8 cellular contexts compared by ENCODE assay signal in genomic region chr12:56189336-56189917, GRCh38. TPM values are rescaled to one million over a fixed set of nuclear protein-coding genes. Genes with fewer than 3 reads are reported as not detected.
DNase-seq lines count a peak whose midpoint lies in the region; ATAC-seq lines count a peak whose summit lies in the region.

Gene SMARCC2 (minus strand): TSS chr12:56189483. CDS start chr12:56189461, 22 bp downstream.

- DNase-seq in A172 (ENCODE audit: low spot score) (peak; percentile 82), NCI-H2227 treated with DMSO at 0.1 percent for 48 hours (lab: John Stamatoyannopoulos, UW) (peak; percentile 70), islet precursor cell (peak; percentile 98)
- peak; percentile 76 for DNase-seq in activated CD4-positive, CD25-positive, alpha-beta regulatory T cell treated with anti-CD3 and anti-CD28 coated beads, Interleukin-2, amount 50 U/mL, for 16 hours (ENCODE audit: low read depth, low spot score)
- DNase-seq in central memory CD4-positive, alpha-beta T cell: peak; percentile 85
- peak; percentile 80 for DNase-seq in stimulated activated CD4-positive, alpha-beta T cell treated with anti-CD3 and anti-CD28 coated beads, Interleukin-12 subunit alpha, Interleukin-12 subunit beta, amount 100 ng/mL, for 4 hours

- ATAC-seq in GM18520 (IDR thresholded peaks at IDR 0.05; ENCODE audit: unreplicated experiment) (peak; percentile 80), HG03103 (IDR thresholded peaks at IDR 0.05; ENCODE audit: low read depth, unreplicated experiment) (peak; percentile 71)

RNA-seq across cellular contexts. Expression of gene SMARCC2, which starts in this region (rescaled TPM):
- total RNA-seq in A172 (2014; rRNA removed; shearing (Covaris generic)): 27.4 and 27.9 TPM in 2 replicates

Comparison
In these comparisons a context has a peak if more than half of its experiments do, and no peak if none do; other contexts are left out.
1. Peak in every context shown above with its lines: DNase-seq and ATAC-seq.